6 cellular contexts compared by ENCODE assay signal in the genomic region with DNA sequence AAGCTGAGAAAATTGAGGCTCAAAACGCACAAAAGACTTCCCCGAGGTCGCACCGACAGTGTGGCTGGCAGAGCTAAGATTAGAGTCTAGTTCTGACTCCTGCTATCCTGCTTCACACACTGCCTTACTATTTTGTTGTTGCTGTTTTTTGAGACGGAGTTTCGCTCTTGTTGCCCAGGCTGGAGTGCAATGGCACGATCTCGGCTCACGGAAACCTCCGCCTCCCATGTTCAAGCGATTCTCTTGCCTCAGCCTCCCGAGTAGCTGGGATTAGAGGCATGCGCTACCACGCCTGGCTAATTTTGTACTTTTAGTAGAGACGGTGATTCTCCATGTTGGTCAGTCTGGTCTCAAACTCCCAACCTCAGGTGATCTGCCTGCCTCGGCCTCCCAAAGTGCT. TPM values are rescaled to one million over a fixed set of nuclear protein-coding genes. Genes with fewer than 3 reads are reported as not detected.
DNase-seq lines count a peak whose midpoint lies in the region; ATAC-seq and TF ChIP-seq lines count a peak whose summit lies in the region.
"Not testable (repeated sequence)": the region's sequence is repeated elsewhere in the genome, so short reads cannot be mapped to it uniquely, and the experiment has no call there.

No MANE protein-coding gene starts in this region.

- DNase-seq in CD8-positive, alpha-beta memory T cell; activated CD4-positive, alpha-beta memory T cell treated with anti-CD3 and anti-CD28 coated beads, Interleukin-2, amount 10 ng/mL, durations not matched to agents 7 days and 5 days; activated T-helper 2 cell treated with anti-CD3 and anti-CD28 coated beads, Interferon-gamma antibody, Interleukin-2, Interleukin-4, amounts not matched to agents 10 μg/mL and 5 μg/mL and 100 μg/mL, durations not matched to agents 14 hours and 24 hours and 36 hours (ENCODE audit: low spot score); immature natural killer cell: not testable (repeated sequence)
- DNase-seq in sciatic nerve (ENCODE audit: low spot score) = peak; percentile 40

- POLR2A ChIA-PET in CD8-positive, alpha-beta memory T cell (lab: Charles Lee); activated CD4-positive, alpha-beta memory T cell treated with anti-CD3 and anti-CD28 coated beads, Interleukin-2, amount 10 ng/mL, durations not matched to agents 7 days and 5 days (lab: Charles Lee): not testable (repeated sequence)

- peak overlapping the region in 5 of 7 donors; percentile 32 to 75 (median 41) for H3K4me3 Mint-ChIP-seq in CD8-positive, alpha-beta memory T cell
- peak overlapping the region; percentile 17 for H3K4me3 Mint-ChIP-seq in activated CD4-positive, alpha-beta memory T cell treated with anti-CD3 and anti-CD28 coated beads, Interleukin-2, amount 10 ng/mL, durations not matched to agents 7 days and 5 days
- H3K4me3 Mint-ChIP-seq in activated T-helper 2 cell treated with anti-CD3 and anti-CD28 coated beads, Interferon-gamma antibody, Interleukin-2, Interleukin-4, amounts not matched to agents 10 μg/mL and 5 μg/mL and 100 μg/mL, durations not matched to agents 14 hours and 24 hours and 36 hours (ENCODE audit: low read depth) = peak overlapping the region; percentile 31
- H3K4me3 Mint-ChIP-seq in immature natural killer cell (peak overlapping the region; percentile 9 to 94 (median 30)), nephron (peak overlapping the region; percentile 55 to 72 (median 68))

- not testable (repeated sequence) for H3K27ac ChIP-seq in CD8-positive, alpha-beta memory T cell (ENCODE audit: low read depth, low read length)

- CTCF ChIA-PET in CD8-positive, alpha-beta memory T cell (lab: Charles Lee) = interaction anchor here (1.4 kb wide), 1 partner anchor 17 kb away, joined by 7 read pairs; no protein-coding TSS in a partner anchor
- CTCF ChIA-PET in activated CD4-positive, alpha-beta memory T cell treated with anti-CD3 and anti-CD28 coated beads, Interleukin-2, amount 10 ng/mL, durations not matched to agents 7 days and 5 days (lab: Charles Lee) = interaction anchor here (1.0 to 1.6 kb wide), 2 partner anchors 14 to 17 kb away, joined by 5 read pairs; no protein-coding TSS in a partner anchor

- peaks cover 21 to 30% (median 21%) of the 10 kb centered on the region in 3 donors for H3K4me1 Mint-ChIP-seq in CD8-positive, alpha-beta memory T cell
- peaks cover 27% of the 10 kb centered on the region for H3K4me1 Mint-ChIP-seq in activated CD4-positive, alpha-beta memory T cell treated with anti-CD3 and anti-CD28 coated beads, Interleukin-2, amount 10 ng/mL, durations not matched to agents 7 days and 5 days
- H3K4me1 Mint-ChIP-seq in activated T-helper 2 cell treated with anti-CD3 and anti-CD28 coated beads, Interferon-gamma antibody, Interleukin-2, Interleukin-4, amounts not matched to agents 10 μg/mL and 5 μg/mL and 100 μg/mL, durations not matched to agents 14 hours and 24 hours and 36 hours (ENCODE audit: low read depth) = peaks cover 18% of the 10 kb centered on the region
- H3K4me1 Mint-ChIP-seq in immature natural killer cell (peaks cover 25 to 34% of the 10 kb centered on the region in 2 donors), nephron (peaks cover 17% of the 10 kb centered on the region)

- not testable (repeated sequence) for H3K36me3 Mint-ChIP-seq in CD8-positive, alpha-beta memory T cell; immature natural killer cell; nephron (ENCODE audit: low read depth)
- peaks cover 18% of the 10 kb centered on the region for H3K36me3 Mint-ChIP-seq in activated CD4-positive, alpha-beta memory T cell treated with anti-CD3 and anti-CD28 coated beads, Interleukin-2, amount 10 ng/mL, durations not matched to agents 7 days and 5 days (ENCODE audit: low read depth)
- peaks cover 21% of the 10 kb centered on the region for H3K36me3 Mint-ChIP-seq in activated T-helper 2 cell treated with anti-CD3 and anti-CD28 coated beads, Interferon-gamma antibody, Interleukin-2, Interleukin-4, amounts not matched to agents 10 μg/mL and 5 μg/mL and 100 μg/mL, durations not matched to agents 14 hours and 24 hours and 36 hours (ENCODE audit: low read depth)

- H3K36me3 ChIP-seq in CD8-positive, alpha-beta memory T cell (ENCODE audit: insufficient read depth, low read length) = not testable (repeated sequence)

- not testable (repeated sequence) for ATAC-seq in sciatic nerve

- H3K9me3 ChIP-seq in CD8-positive, alpha-beta memory T cell (ENCODE audit: low read length) = not testable (repeated sequence)

- H3K9me3 Mint-ChIP-seq in CD8-positive, alpha-beta memory T cell; activated CD4-positive, alpha-beta memory T cell treated with anti-CD3 and anti-CD28 coated beads, Interleukin-2, amount 10 ng/mL, durations not matched to agents 7 days and 5 days; activated T-helper 2 cell treated with anti-CD3 and anti-CD28 coated beads, Interferon-gamma antibody, Interleukin-2, Interleukin-4, amounts not matched to agents 10 μg/mL and 5 μg/mL and 100 μg/mL, durations not matched to agents 14 hours and 24 hours and 36 hours; immature natural killer cell; nephron: not testable (repeated sequence)

- H3K27me3 Mint-ChIP-seq in CD8-positive, alpha-beta memory T cell; activated CD4-positive, alpha-beta memory T cell treated with anti-CD3 and anti-CD28 coated beads, Interleukin-2, amount 10 ng/mL, durations not matched to agents 7 days and 5 days; immature natural killer cell (ENCODE audit: low read depth in 3 of 3); nephron (ENCODE audit: low read depth): not testable (repeated sequence)
- H3K27me3 Mint-ChIP-seq in activated T-helper 2 cell treated with anti-CD3 and anti-CD28 coated beads, Interferon-gamma antibody, Interleukin-2, Interleukin-4, amounts not matched to agents 10 μg/mL and 5 μg/mL and 100 μg/mL, durations not matched to agents 14 hours and 24 hours and 36 hours (ENCODE audit: low read depth) = peaks cover 10% of the 10 kb centered on the region

- peaks cover 16% of the 10 kb centered on the region for H3K4me1 ChIP-seq in CD8-positive, alpha-beta memory T cell (ENCODE audit: insufficient read depth, low read length)

- H3K27ac Mint-ChIP-seq in CD8-positive, alpha-beta memory T cell = peak overlapping the region in 2 of 8 donors; percentile 55 to 72
- not testable (repeated sequence) for H3K27ac Mint-ChIP-seq in activated CD4-positive, alpha-beta memory T cell treated with anti-CD3 and anti-CD28 coated beads, Interleukin-2, amount 10 ng/mL, durations not matched to agents 7 days and 5 days; activated T-helper 2 cell treated with anti-CD3 and anti-CD28 coated beads, Interferon-gamma antibody, Interleukin-2, Interleukin-4, amounts not matched to agents 10 μg/mL and 5 μg/mL and 100 μg/mL, durations not matched to agents 14 hours and 24 hours and 36 hours
- H3K27ac Mint-ChIP-seq in immature natural killer cell (peak overlapping the region in 1 of 6 donors; percentile 49), nephron (peak overlapping the region in 1 of 3 experiments; percentile 85)

- not testable (repeated sequence) for H3K27me3 ChIP-seq in CD8-positive, alpha-beta memory T cell (ENCODE audit: insufficient read depth, low read length, poor library complexity, severe bottlenecking)

- H3K4me3 ChIP-seq in CD8-positive, alpha-beta memory T cell (ENCODE audit: low read length) = not testable (repeated sequence)

- not testable (repeated sequence) for TF ChIP-seq CTCF in nephron (IDR thresholded peaks at IDR 0.05; ENCODE audit: unreplicated experiment in 3 of 3)

- intact Hi-C loops in activated T-helper 2 cell treated with anti-CD3 and anti-CD28 coated beads, Interferon-gamma antibody, Interleukin-2, Interleukin-4, amounts not matched to agents 10 μg/mL and 5 μg/mL and 100 μg/mL, durations not matched to agents 14 hours and 24 hours and 36 hours (cut with micrococcal nuclease) = loop anchor here (5.0 kb wide), 1 partner anchor 186 kb away; no protein-coding TSS in a partner anchor
- intact Hi-C loops in sciatic nerve (cut with DNase I) = not testable (repeated sequence)

RNA-seq across cellular contexts. Expression of gene EIF4G3, which starts 1.6 kb away (rescaled TPM):
- total RNA-seq in CD8-positive, alpha-beta memory T cell = 10 to 100 TPM; 46.8 to 51.3 TPM
- 13.0 TPM for polyA plus RNA-seq in CD8-positive, alpha-beta memory T cell
- total RNA-seq in activated CD4-positive, alpha-beta memory T cell treated with anti-CD3 and anti-CD28 coated beads, Interleukin-2, amount 10 ng/mL, durations not matched to agents 7 days and 5 days = 10 to 100 TPM; 48.1 to 49.2 TPM
- 64.2 and 66.0 TPM in 2 replicates for total RNA-seq in activated T-helper 2 cell treated with anti-CD3 and anti-CD28 coated beads, Interferon-gamma antibody, Interleukin-2, Interleukin-4, amounts not matched to agents 10 μg/mL and 5 μg/mL and 100 μg/mL, durations not matched to agents 14 hours and 24 hours and 36 hours
- 10 to 100 TPM in 2 of 3 donors, 1 to 10 TPM in 1; 7.4 to 21.6 (median 17.9) TPM for polyA plus RNA-seq in immature natural killer cell
- 67.7 TPM for total RNA-seq in sciatic nerve

Comparison
In these comparisons a context has a peak if more than half of its experiments do, and no peak if none do; other contexts are left out.
1. H3K4me3 Mint-ChIP-seq: peak in every context shown above with its lines; median percentile 68 in nephron; 41 in CD8-positive, alpha-beta memory T cell; 31 in activated T-helper 2 cell treated with anti-CD3 and anti-CD28 coated beads, Interferon-gamma antibody, Interleukin-2, Interleukin-4, amounts not matched to agents 10 μg/mL and 5 μg/mL and 100 μg/mL, durations not matched to agents 14 hours and 24 hours and 36 hours; 30 in immature natural killer cell; 17 in activated CD4-positive, alpha-beta memory T cell treated with anti-CD3 and anti-CD28 coated beads, Interleukin-2, amount 10 ng/mL, durations not matched to agents 7 days and 5 days.